ENCODE assay signal across 8 cellular contexts in the genomic region with DNA sequence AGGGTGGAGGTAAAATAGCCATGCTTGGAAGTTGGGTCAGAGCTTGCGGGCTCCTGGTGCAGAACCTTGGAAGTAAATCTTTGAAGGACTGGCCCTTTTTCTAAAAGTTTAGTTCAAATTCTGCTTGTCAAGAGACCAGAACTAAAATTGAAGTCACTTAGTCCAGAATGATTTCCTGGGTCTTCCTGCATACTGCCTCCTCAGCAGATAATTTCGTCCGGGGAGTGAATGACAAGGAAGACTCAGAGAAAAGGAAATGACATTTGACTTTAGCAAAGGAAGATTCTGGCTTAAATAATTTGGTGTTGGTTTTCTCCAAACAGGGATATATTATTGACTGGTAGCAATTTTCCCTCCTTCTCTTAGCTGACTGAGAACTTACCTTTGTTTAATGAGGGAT. TPM values are rescaled to one million over a fixed set of nuclear protein-coding genes. Genes with fewer than 3 reads are reported as not detected.
DNase-seq lines count a peak whose midpoint lies in the region; ATAC-seq and TF ChIP-seq lines count a peak whose summit lies in the region.

No MANE protein-coding gene starts in this region.

- in situ Hi-C loops in HAP-1 (cut with MboI; ENCODE audit: low sequenced_read_pairs), result no loop called here

- H3K4me1 ChIP-seq in HAP-1, result peaks cover 6% of the 10 kb centered on the region
- H3K4me1 ChIP-seq in foreskin keratinocyte, result no peaks in the 10 kb centered on the region

- intact Hi-C loops in head of caudate nucleus (cut with DNase I), result no loop called here

- TF ChIP-seq CTCF in WERI-Rb-1 (IDR thresholded peaks at IDR 0.05; ENCODE audit: low read depth, low read length), result no peak
- no peak for TF ChIP-seq CTCF in foreskin keratinocyte (conservative IDR thresholded peaks at IDR 0.05)

- no peak overlapping the region for H3K27ac ChIP-seq in WERI-Rb-1
- peak overlapping the region; percentile 100 for H3K27ac ChIP-seq in foreskin keratinocyte

- DNase-seq in HAP-1 (ENCODE audit: low spot score in 2 of 2) (no peak), WERI-Rb-1 (no peak), foreskin keratinocyte (no peak), skeletal muscle cell (ENCODE audit: low read depth) (no peak), NCI-H446 (lab: John Stamatoyannopoulos, UW) (no peak), NCI-H1694 treated with DMSO at 0.1 percent for 48 hours (lab: John Stamatoyannopoulos, UW) (no peak), head of caudate nucleus (no peak), NCI-H524 treated with DMSO at 0.1 percent for 48 hours (lab: John Stamatoyannopoulos, UW) (no peak)

- no peaks in the 10 kb centered on the region for H3K27me3 ChIP-seq in HAP-1 (ENCODE audit: low read depth)
- H3K27me3 ChIP-seq in WERI-Rb-1 (ENCODE audit: insufficient read depth, low read depth, severe bottlenecking), result no peaks in the 10 kb centered on the region
- H3K27me3 ChIP-seq in foreskin keratinocyte, result no peaks in the 10 kb centered on the region

- H3K36me3 ChIP-seq in HAP-1 (replicated peaks) (peaks cover 9% of the 10 kb centered on the region), WERI-Rb-1 (peaks cover 3% of the 10 kb centered on the region)

- H3K4me3 ChIP-seq in HAP-1, result peak overlapping the region; percentile 97
- peak overlapping the region; percentile 92 for H3K4me3 ChIP-seq in WERI-Rb-1 (ENCODE audit: low read depth, low read length)
- peak overlapping the region; percentile 90 for H3K4me3 ChIP-seq in skeletal muscle cell (ENCODE audit: low read depth, low read length)

- H3K9me3 ChIP-seq in HAP-1 (no peaks in the 10 kb centered on the region), WERI-Rb-1 (ENCODE audit: severe bottlenecking) (no peaks in the 10 kb centered on the region)

- ATAC-seq in foreskin keratinocyte, result no peak

RNA-seq across cellular contexts. Expression of a gene that starts 1.2 kb away (rescaled TPM):
- 40.6 and 43.2 TPM in 2 replicates for total RNA-seq in foreskin keratinocyte
- 25.7 and 26.7 TPM in 2 replicates for polyA plus RNA-seq in foreskin keratinocyte

RNA-seq across cellular contexts. Expression of a gene that starts 58.7 kb away (rescaled TPM):
- total RNA-seq in foreskin keratinocyte, result not detected in 2 replicates
- not detected in 2 replicates for polyA plus RNA-seq in foreskin keratinocyte
